8 cellular contexts compared by ENCODE assay signal in genomic region chr7:151368136-151368571, GRCh38. TPM values are rescaled to one million over a fixed set of nuclear protein-coding genes. Genes with fewer than 3 reads are reported as not detected.
DNase-seq lines count a peak whose midpoint lies in the region; ATAC-seq and TF ChIP-seq lines count a peak whose summit lies in the region.

No MANE protein-coding gene starts in this region.

- H3K9me3 ChIP-seq in prostate gland: no peaks in the 10 kb centered on the region
- no peaks in the 10 kb centered on the region for H3K9me3 ChIP-seq in vagina

- no peaks in the 10 kb centered on the region for H3K36me3 ChIP-seq in H7 (replicated peaks; ENCODE audit: control insufficient read depth, insufficient read depth, low read length)
- no peaks in the 10 kb centered on the region for H3K36me3 ChIP-seq in prostate gland
- peaks cover 0 to 15% of the 10 kb centered on the region in 2 donors for H3K36me3 ChIP-seq in vagina

- no peak overlapping the region for H3K4me3 ChIP-seq in H7 (ENCODE audit: insufficient read depth, low read depth, low read length)
- no peak overlapping the region for H3K4me3 ChIP-seq in prostate gland
- H3K4me3 ChIP-seq in vagina: no peak overlapping the region

- in situ Hi-C loops in SK-MEL-5 (cut with HindIII; ENCODE audit: low pct_unique_long_range_greater_than_20kb, low sequenced_read_pairs): no loop called here

- H3K4me1 ChIP-seq in prostate gland (replicated peaks) (no peaks in the 10 kb centered on the region), vagina (peaks cover 26% of the 10 kb centered on the region)

- intact Hi-C loops in Right ventricle myocardium superior (cut with DNase I): loop anchor here (2.0 to 5.0 kb wide), 2 partner anchors 81 to 394 kb away; no protein-coding TSS in a partner anchor
- intact Hi-C loops in prostate gland (cut with DNase I): loop anchor here (1.0 kb wide), 1 partner anchor 80 kb away; no protein-coding TSS in a partner anchor
- intact Hi-C loops in vagina (cut with DNase I): loop anchor here (2.0 kb wide), 1 partner anchor 81 kb away; no protein-coding TSS in a partner anchor

- DNase-seq in H7 (peak; percentile 92), LoVo (ENCODE audit: low spot score) (peak; percentile 81), SK-MEL-5 (ENCODE audit: low read depth, low spot score) (peak; percentile 86), Right ventricle myocardium superior (peak; percentile 90), prostate gland (ENCODE audit: low spot score) (peak; percentile 75), vagina (ENCODE audit: extremely low spot score in 2 of 2) (no peak)
- DNase-seq in activated naive CD4-positive, alpha-beta T cell treated with anti-CD3 and anti-CD28 coated beads, Interleukin-2, amount 50 U/mL, for 16 hours: peak; percentile 75

- ATAC-seq in Right ventricle myocardium superior (ENCODE audit: poor library complexity): peak; percentile 98

- TF ChIP-seq POLR2A in prostate gland (IDR thresholded peaks at IDR 0.05) (no peak), vagina (IDR thresholded peaks at IDR 0.05) (no peak)

- H3K27me3 ChIP-seq in H7 (ENCODE audit: control insufficient read depth, insufficient read depth, low read length): no peaks in the 10 kb centered on the region
- H3K27me3 ChIP-seq in prostate gland (replicated peaks; ENCODE audit: insufficient read depth): no peaks in the 10 kb centered on the region
- no peaks in the 10 kb centered on the region for H3K27me3 ChIP-seq in vagina

- no peak overlapping the region for H3K27ac ChIP-seq in prostate gland
- H3K27ac ChIP-seq in vagina: peak overlapping the region; percentile 28

- TF ChIP-seq CTCF in GM12873 (IDR thresholded peaks at IDR 0.05; ENCODE audit: insufficient read depth, low read depth, low read length, missing control alignments) (peak; percentile 98), prostate gland (IDR thresholded peaks at IDR 0.05) (peak; percentile 69 to 95 (median 88)), vagina (IDR thresholded peaks at IDR 0.05) (peak; percentile 94 to 99 (median 96))

- 7% methylated on average over 11 of the region's 11 CpGs for WGBS in prostate gland

RNA-seq across cellular contexts. Expression of gene NUB1, which starts 26.5 kb away (rescaled TPM):
- total RNA-seq in H7 (2014; rRNA removed; shearing (Covaris generic)): 22.7 and 35.3 TPM in 2 replicates
- total RNA-seq in SK-MEL-5 (2014; rRNA removed; shearing (Covaris generic)): 73.4 and 80.6 TPM in 2 replicates
- polyA plus RNA-seq in SK-MEL-5 (2015; cell fraction: cytosol; rRNA removed): 63.4 and 69.1 TPM in 2 replicates
- 53.9 and 59.9 TPM in 2 replicates for polyA plus RNA-seq in SK-MEL-5 (2015; cell fraction: nucleus; rRNA removed)
- 30.8 TPM for total RNA-seq in Right ventricle myocardium superior
- 10 to 100 TPM; 46.4 to 53.7 TPM for total RNA-seq in prostate gland
- total RNA-seq in vagina: 46.2 TPM

RNA-seq across cellular contexts. Expression of gene WDR86, which starts 41.7 kb away (rescaled TPM):
- 40.6 and 40.8 TPM in 2 replicates for total RNA-seq in H7 (2014; rRNA removed; shearing (Covaris generic))
- not detected in 2 replicates for total RNA-seq in SK-MEL-5 (2014; rRNA removed; shearing (Covaris generic))
- polyA plus RNA-seq in SK-MEL-5 (2015; cell fraction: cytosol; rRNA removed): not detected in 2 replicates
- polyA plus RNA-seq in SK-MEL-5 (2015; cell fraction: nucleus; rRNA removed): 0.58 TPM in 1 of 2 replicates, not detected in the other
- total RNA-seq in Right ventricle myocardium superior (0.48 TPM), prostate gland (10 to 100 TPM in 1 of 2 donors, 1 to 10 TPM in 1; 3.6 to 12.8 TPM), vagina (19.4 TPM)

Comparison
In these comparisons a context has a peak if more than half of its experiments do, and no peak if none do; other contexts are left out.
1. DNase-seq: peak in H7 (single experiment), LoVo (single experiment), SK-MEL-5 (single experiment), activated naive CD4-positive, alpha-beta T cell treated with anti-CD3 and anti-CD28 coated beads, Interleukin-2, amount 50 U/mL, for 16 hours (single experiment), Right ventricle myocardium superior (single experiment) and prostate gland (single experiment); none in vagina (0 of 2).
2. Peak in every context shown above with its lines, with median percentiles within 50 percentile points of each other: CTCF ChIP-seq.